27 cellular contexts compared by ENCODE assay signal in the genomic region with DNA sequence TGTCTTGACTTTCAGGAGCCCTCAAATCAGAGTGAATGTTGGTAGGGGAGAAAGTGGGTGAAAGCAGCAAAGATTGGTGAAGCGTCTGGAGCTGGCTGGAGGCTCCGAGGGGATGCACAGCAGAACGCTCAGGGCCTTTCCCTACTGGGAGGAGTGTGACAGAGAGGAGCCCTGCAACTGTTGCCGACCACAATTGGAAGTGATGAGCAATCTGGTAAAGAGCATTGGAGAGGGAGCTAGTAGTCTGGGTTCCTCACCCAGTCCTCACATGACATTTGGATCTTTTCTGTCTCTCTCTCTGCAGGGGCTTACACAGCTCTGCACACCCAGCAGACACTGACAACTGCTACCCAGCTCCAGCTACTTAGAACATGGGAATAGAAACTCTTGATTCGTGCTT.
"Had no signal": no experiment of that assay in that cellular context is flagged by ENCODE, and none has a peak within 500 bp of the region (broad histone marks: within the 10 kb centered on the region; RNA-seq: fewer than 3 reads in every experiment).

No MANE protein-coding gene starts in this region.

- H3K27ac Mint-ChIP-seq: activated T-cell treated with anti-CD3 and anti-CD28 coated beads, Interleukin-2, amount 50 U/mL, for 24 hours; dendritic cell treated with granulocyte-macrophage colony-stimulating factor and Interleukin-4, amounts not matched to agents 40 ng/mL and 50 ng/mL, for 4 days; endodermal cell; T-helper 17 cell had no signal

- H3K27ac ChIP-seq: breast epithelium, esophagus squamous epithelium, gastrocnemius medialis, pancreas, prostate gland, thoracic aorta, uterus had no signal

- H3K36me3 Mint-ChIP-seq: naive thymus-derived CD4-positive, alpha-beta T cell had no signal

- ATAC-seq: left cardiac atrium, SK-N-SH treated with all-trans-retinoic acid at 6 μM for 48 hours, T-helper 17 cell had no signal

- H3K9me3 Mint-ChIP-seq: activated T-cell treated with anti-CD3 and anti-CD28 coated beads, Interleukin-2, amount 50 U/mL, for 24 hours; central memory CD8-positive, alpha-beta T cell; dendritic cell treated with granulocyte-macrophage colony-stimulating factor and Interleukin-4, amounts not matched to agents 40 ng/mL and 50 ng/mL, for 4 days; naive thymus-derived CD4-positive, alpha-beta T cell had no signal

- H3K4me3 Mint-ChIP-seq: activated T-cell treated with anti-CD3 and anti-CD28 coated beads, Interleukin-2, amount 50 U/mL, for 24 hours; central memory CD8-positive, alpha-beta T cell; dendritic cell treated with granulocyte-macrophage colony-stimulating factor and Interleukin-4, amounts not matched to agents 40 ng/mL and 50 ng/mL, for 4 days; endodermal cell; naive thymus-derived CD4-positive, alpha-beta T cell; neural crest cell; T-helper 17 cell had no signal

- H3K4me1 ChIP-seq: breast epithelium, pancreas, prostate gland, uterus had no signal

- H3K4me3 ChIP-seq: breast epithelium, esophagus squamous epithelium, gastrocnemius medialis, pancreas, prostate gland, uterus had no signal

- FAIRE-seq: pancreas, small intestine had no signal

- H3K4me1 Mint-ChIP-seq: central memory CD8-positive, alpha-beta T cell had no signal

- H3K27me3 ChIP-seq: gastrocnemius medialis, pancreas, uterus had no signal

- DNase-seq: activated CD4-positive, alpha-beta T cell treated with anti-CD3 and anti-CD28 coated beads for 1 hour; activated CD4-positive, alpha-beta T cell treated with anti-CD3 and anti-CD28 coated beads, Interleukin-2, amount 50 U/mL, for 48 hours; activated CD8-positive, alpha-beta memory T cell treated with anti-CD3 and anti-CD28 coated beads, Interleukin-2, amount 50 U/mL, for 48 hours; activated naive CD4-positive, alpha-beta T cell treated with Interleukin-2 at 50 U/mL for 16 hours; activated T-cell treated with anti-CD3 and anti-CD28 coated beads, Interleukin-2, amount 50 U/mL, for 24 hours; endodermal cell; esophagus squamous epithelium; gastrocnemius medialis; glutamatergic neuron; islet precursor cell; left cardiac atrium; left ventricle myocardium superior; naive thymus-derived CD4-positive, alpha-beta T cell; pancreas; retina; stimulated activated naive CD4-positive, alpha-beta T cell; T-helper 17 cell; T1000; uterus had no signal

- H3K9me3 ChIP-seq: breast epithelium, esophagus squamous epithelium, gastrocnemius medialis, pancreas, prostate gland, thoracic aorta, uterus had no signal

- H3K36me3 ChIP-seq: breast epithelium, esophagus squamous epithelium, gastrocnemius medialis, pancreas, prostate gland, thoracic aorta, uterus had no signal
